In the genomic region with DNA sequence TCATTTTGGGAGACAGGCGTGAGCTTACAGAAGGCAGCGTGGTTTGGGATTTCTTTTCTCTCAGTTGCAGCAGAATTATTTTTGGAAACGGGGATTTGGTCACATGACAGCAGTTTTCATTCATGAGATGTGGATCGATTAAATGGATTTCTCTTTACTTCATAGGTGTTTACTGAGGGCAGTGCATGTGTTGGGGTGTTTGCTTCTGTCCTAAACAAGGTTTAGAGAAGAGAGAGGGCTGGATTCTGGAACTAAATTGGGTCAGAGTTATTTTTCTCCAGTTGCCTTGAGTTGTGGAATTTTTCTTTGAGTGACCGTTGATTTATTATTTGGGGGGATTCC, we compare ENCODE assay signal across 1 cellular context.
TF ChIP-seq lines count a peak whose summit lies in the region.

No MANE protein-coding gene starts in this region.

TF ChIP-seq in GM12878, 131 proteins besides CTCF, POLR2A, EP300 and RAD21:
- TF ChIP-seq FOS (IDR thresholded peaks at IDR 0.05; ENCODE audit: borderline replicate concordance, extremely low read depth, insufficient read length) (no peak), RAD51 (IDR thresholded peaks at IDR 0.05) (no peak), WRNIP1 (IDR thresholded peaks at IDR 0.05; ENCODE audit: borderline replicate concordance, low read depth, low read length) (no peak), SIX5 (IDR thresholded peaks at IDR 0.05; ENCODE audit: low read depth, low read length, severe bottlenecking) (no peak), MTA3 (IDR thresholded peaks at IDR 0.05; ENCODE audit: borderline replicate concordance, low read length) (no peak), CBFB (IDR thresholded peaks at IDR 0.05; ENCODE audit: low read depth) (no peak), SP1 (IDR thresholded peaks at IDR 0.05; ENCODE audit: low read depth, low read length) (no peak), HCFC1 (IDR thresholded peaks at IDR 0.05; ENCODE audit: low read length) (no peak), RFX5 (IDR thresholded peaks at IDR 0.05; ENCODE audit: low read depth, low read length) (no peak), NRF1 (conservative IDR thresholded peaks at IDR 0.05; ENCODE audit: low read depth, low read length) (no peak), EGR1 (IDR thresholded peaks at IDR 0.05; ENCODE audit: borderline replicate concordance in 1 of 2, low read depth in 2 of 2, low read length in 2 of 2) (no peak), ESRRA (IDR thresholded peaks at IDR 0.05; ENCODE audit: low read length) (no peak), TCF12 (IDR thresholded peaks at IDR 0.05; ENCODE audit: low read depth, low read length) (no peak), BCL11A (IDR thresholded peaks at IDR 0.05; ENCODE audit: low read depth, low read length) (no peak), DPF2 (IDR thresholded peaks at IDR 0.05) (no peak), NFXL1 (IDR thresholded peaks at IDR 0.05; ENCODE audit: borderline replicate concordance) (no peak), ZNF217 (IDR thresholded peaks at IDR 0.05) (no peak), SMAD1 (IDR thresholded peaks at IDR 0.05; ENCODE audit: low read depth, partially characterized antibody) (no peak), TAF1 (IDR thresholded peaks at IDR 0.05; ENCODE audit: borderline replicate concordance, low read depth, low read length) (no peak)
- TF ChIP-seq, protein P1, sequence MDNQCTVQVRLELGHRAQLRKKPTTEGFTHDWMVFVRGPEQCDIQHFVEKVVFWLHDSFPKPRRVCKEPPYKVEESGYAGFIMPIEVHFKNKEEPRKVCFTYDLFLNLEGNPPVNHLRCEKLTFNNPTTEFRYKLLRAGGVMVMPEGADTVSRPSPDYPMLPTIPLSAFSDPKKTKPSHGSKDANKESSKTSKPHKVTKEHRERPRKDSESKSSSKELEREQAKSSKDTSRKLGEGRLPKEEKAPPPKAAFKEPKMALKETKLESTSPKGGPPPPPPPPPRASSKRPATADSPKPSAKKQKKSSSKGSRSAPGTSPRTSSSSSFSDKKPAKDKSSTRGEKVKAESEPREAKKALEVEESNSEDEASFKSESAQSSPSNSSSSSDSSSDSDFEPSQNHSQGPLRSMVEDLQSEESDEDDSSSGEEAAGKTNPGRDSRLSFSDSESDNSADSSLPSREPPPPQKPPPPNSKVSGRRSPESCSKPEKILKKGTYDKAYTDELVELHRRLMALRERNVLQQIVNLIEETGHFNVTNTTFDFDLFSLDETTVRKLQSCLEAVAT (IDR thresholded peaks at IDR 0.05), result no peak
